Comparison of ENCODE assay signal across 8 cellular contexts in genomic region chr12:106113042-106113441, GRCh38. TPM values are rescaled to one million over a fixed set of nuclear protein-coding genes. Genes with fewer than 3 reads are reported as not detected.
DNase-seq lines count a peak whose midpoint lies in the region; ATAC-seq and TF ChIP-seq lines count a peak whose summit lies in the region.
"Had no signal": no experiment of that assay in that cellular context is flagged by ENCODE, and none has a peak within 500 bp of the region (broad histone marks: within the 10 kb centered on the region; RNA-seq: fewer than 3 reads in every experiment).

No MANE protein-coding gene starts in this region.

- H3K4me1 ChIP-seq in HCT116 (ENCODE audit: control insufficient read depth in 1 of 2, insufficient read depth in 2 of 2, low read length in 2 of 2) (peaks cover 12 to 13% of the 10 kb centered on the region in 2 experiments), Peyer's patch (peaks cover 0 to 19% (median 0%) of the 10 kb centered on the region in 4 donors), esophagus squamous epithelium (peaks cover 14 to 84% (median 50%) of the 10 kb centered on the region in 3 donors)

- BruUV-seq in HCT116 (replicated peaks; lab: Mats Ljungman, UMichigan) (no TSS peak), Calu3 (replicated peaks; lab: Mats Ljungman, UMichigan) (no TSS peak)

- H3K9me3 ChIP-seq in HCT116 (ENCODE audit: control insufficient read depth in 1 of 2, insufficient read depth in 1 of 2, low read depth in 1 of 2, low read length in 2 of 2): no peaks in the 10 kb centered on the region
- no peaks in the 10 kb centered on the region for H3K9me3 ChIP-seq in Peyer's patch
- H3K9me3 ChIP-seq in esophagus squamous epithelium: no peaks in the 10 kb centered on the region

- intact Hi-C loops in HCT116 (cut with micrococcal nuclease): no loop called here
- intact Hi-C loops in esophagus squamous epithelium (cut with DNase I): no loop called here
- intact Hi-C loops in Calu3 (cut with micrococcal nuclease; ENCODE audit: unreplicated experiment): no loop called here

- no peak overlapping the region for H2AFZ ChIP-seq in HCT116 (ENCODE audit: low read depth, low read length, poor library complexity, severe bottlenecking)

- DNase-seq in HCT116 (ENCODE audit: low read depth, low spot score) (peak; percentile 19), Peyer's patch (no peak), esophagus squamous epithelium (lab: John Stamatoyannopoulos, UW) (no peak), Calu3 (no peak), DMS 273 (lab: John Stamatoyannopoulos, UW; ENCODE audit: unreplicated experiment) (no peak), mucosa of gallbladder (ENCODE audit: low spot score) (no peak)
- DNase-seq in stimulated activated CD8-positive, alpha-beta memory T cell treated with anti-CD3 and anti-CD28 coated beads, Interleukin-7, amount 100 ng/mL, for 48 hours (ENCODE audit: extremely low read depth in 1 of 2, low read depth in 1 of 2): peak; percentile 16 to 21
- DNase-seq: stimulated activated CD4-positive, alpha-beta T cell treated with anti-CD3 and anti-CD28 coated beads, Interleukin-4, amount 100 ng/mL, for 24 hours had no signal

- RAD21 ChIA-PET in HCT116 (lab: Charles Lee; ENCODE audit: low non-redundant PET in 1 of 2, low total read pairs in 2 of 2, uncharacterized antibody in 2 of 2, unreplicated experiment in 2 of 2): no interaction called here

- H3K4me1 Mint-ChIP-seq in Calu3 (ENCODE audit: low read depth, unreplicated experiment): peaks cover 12% of the 10 kb centered on the region

- H3K27me3 ChIP-seq in HCT116 (ENCODE audit: insufficient read depth, low read length): no peaks in the 10 kb centered on the region
- no peaks in the 10 kb centered on the region for H3K27me3 ChIP-seq in Peyer's patch
- H3K27me3 ChIP-seq in esophagus squamous epithelium: peaks cover 0 to 75% (median 0%) of the 10 kb centered on the region in 4 donors

- H3K36me3 Mint-ChIP-seq in Calu3 (ENCODE audit: insufficient read depth, unreplicated experiment): no peaks in the 10 kb centered on the region

- H3K4me3 ChIP-seq in HCT116 (replicated peaks in 1 of 2; ENCODE audit: low read depth in 1 of 2, low read length in 2 of 2) (no peak overlapping the region), Peyer's patch (no peak overlapping the region), esophagus squamous epithelium (no peak overlapping the region)

- TF ChIP-seq CTCF in HCT116 (IDR thresholded peaks at IDR 0.05 in 2 of 3, conservative IDR thresholded peaks at IDR 0.05 in 1 of 3; ENCODE audit: borderline replicate concordance in 1 of 3, insufficient read depth in 1 of 3, low read depth in 2 of 3, low read length in 2 of 3) (no peak), Peyer's patch (IDR thresholded peaks at IDR 0.05) (no peak), esophagus squamous epithelium (IDR thresholded peaks at IDR 0.05) (no peak), Calu3 (IDR thresholded peaks at IDR 0.05; ENCODE audit: unreplicated experiment) (no peak)

- H3K9me2 ChIP-seq in HCT116 (ENCODE audit: insufficient read depth): no peaks in the 10 kb centered on the region

- H3K4me3 Mint-ChIP-seq in Calu3 (ENCODE audit: low read depth, unreplicated experiment): no peak overlapping the region

- no peak for TF ChIP-seq POLR2A in HCT116 (IDR thresholded peaks at IDR 0.05; ENCODE audit: borderline replicate concordance, extremely low read depth, insufficient read depth, insufficient read length)
- TF ChIP-seq POLR2A in Peyer's patch (IDR thresholded peaks at IDR 0.05): no peak
- no peak for TF ChIP-seq POLR2A in esophagus squamous epithelium (IDR thresholded peaks at IDR 0.05)

- H3K27ac Mint-ChIP-seq in Calu3 (ENCODE audit: unreplicated experiment): no peak overlapping the region

- H3K27ac ChIP-seq in HCT116 (ENCODE audit: low read depth, low read length) (no peak overlapping the region), Peyer's patch (peak overlapping the region in 3 of 4 donors; percentile 19 to 40 (median 35)), esophagus squamous epithelium (peak overlapping the region; percentile 37 to 85 (median 73))

- H3K36me3 ChIP-seq in HCT116 (ENCODE audit: control insufficient read depth in 1 of 2, insufficient read depth in 2 of 2, low read length in 2 of 2): no peaks in the 10 kb centered on the region
- H3K36me3 ChIP-seq in Peyer's patch: no peaks in the 10 kb centered on the region
- H3K36me3 ChIP-seq in esophagus squamous epithelium: no peaks in the 10 kb centered on the region

- POLR2A ChIA-PET in HCT116 (lab: Charles Lee): no interaction called here

- no peak overlapping the region for H3K9ac ChIP-seq in HCT116 (ENCODE audit: low read length)

- H4K20me1 ChIP-seq in HCT116 (ENCODE audit: insufficient read depth): no peaks in the 10 kb centered on the region

- no peaks in the 10 kb centered on the region for H3K9me3 Mint-ChIP-seq in Calu3 (ENCODE audit: low read depth, unreplicated experiment)

- H3K79me2 ChIP-seq in HCT116 (ENCODE audit: insufficient read depth, low read length): no peaks in the 10 kb centered on the region

- 23 to 38% methylated on average over 6 of the region's 6 CpGs for WGBS in esophagus squamous epithelium, 2 donors

- peak overlapping the region; percentile 19; the same call in 1 of the 2 replicates for H3K4me2 ChIP-seq in HCT116 (ENCODE audit: low read length)

- TF ChIP-seq RAD21 in HCT116 (IDR thresholded peaks at IDR 0.05; ENCODE audit: low read depth): no peak

- ATAC-seq in HCT116: no peak

- H3K27me3 Mint-ChIP-seq in Calu3 (ENCODE audit: unreplicated experiment): no peaks in the 10 kb centered on the region

- CTCF ChIA-PET in HCT116 (lab: Charles Lee) (no interaction called here), Calu3 (lab: Charles Lee) (interaction anchor here (1.0 kb wide), 1 partner anchor 24 kb away, joined by 3 read pairs; no protein-coding TSS in a partner anchor)

TF ChIP-seq in HCT116, 20 proteins besides CTCF, POLR2A, EP300 and RAD21:
- TF ChIP-seq YY1 (IDR thresholded peaks at IDR 0.05; ENCODE audit: extremely low read depth, insufficient replicate concordance, low read depth, low read length): no peak
- 0 out of 2 replicates have a peak, but pooled peaks have one; percentile 42 for TF ChIP-seq CEBPB (IDR thresholded peaks at IDR 0.05; ENCODE audit: low read depth)
- TF ChIP-seq POLR2AphosphoS5 (IDR thresholded peaks at IDR 0.05; ENCODE audit: low read depth, low read length): no peak
- no peak for TF ChIP-seq ATF3 (IDR thresholded peaks at IDR 0.05)
- TF ChIP-seq CBX3 (IDR thresholded peaks at IDR 0.05; ENCODE audit: low read depth): no peak
- peak; percentile 29; the same call in 1 of the 2 replicates for TF ChIP-seq SP1 (IDR thresholded peaks at IDR 0.05; ENCODE audit: low read depth)
- TF ChIP-seq EGR1 (IDR thresholded peaks at IDR 0.05; ENCODE audit: low read depth): peak; percentile 49; the same call in 1 of the 2 replicates
- 0 out of 2 replicates have a peak, but pooled peaks have one; percentile 41 for TF ChIP-seq FOSL1 (IDR thresholded peaks at IDR 0.05; ENCODE audit: low read depth)
- no peak for TF ChIP-seq SRF (IDR thresholded peaks at IDR 0.05; ENCODE audit: low read depth)
- no peak for TF ChIP-seq EZH2 (IDR thresholded peaks at IDR 0.05)
- peak; percentile 47; the same call in 1 of the 2 replicates for TF ChIP-seq JUND (IDR thresholded peaks at IDR 0.05)
- TF ChIP-seq MAX (IDR thresholded peaks at IDR 0.05): no peak

RNA-seq across cellular contexts. Expression of gene NUAK1, which starts 25.7 kb away (rescaled TPM):
- total RNA-seq in HCT116 (2021; ENCODE audit: unreplicated experiment) (7.4 TPM), Peyer's patch (1 to 10 TPM; 2.1 to 7.7 (median 4.6) TPM), esophagus squamous epithelium (1 to 10 TPM; 1.1 to 5.1 (median 2.3) TPM), Calu3 (2022) (8.0 and 14.3 TPM in 2 replicates), mucosa of gallbladder (11.4 TPM)
- 5.9 and 6.2 TPM in 2 replicates for polyA plus RNA-seq in HCT116 (2012)

Comparison
In these comparisons a context has a peak if more than half of its experiments do, and no peak if none do; other contexts are left out.
1. DNase-seq: peak in HCT116 (single experiment) and stimulated activated CD8-positive, alpha-beta memory T cell treated with anti-CD3 and anti-CD28 coated beads, Interleukin-7, amount 100 ng/mL, for 48 hours (2 of 2); none in Peyer's patch (0 of 3), esophagus squamous epithelium (single experiment), Calu3 (single experiment), DMS 273 (single experiment) and mucosa of gallbladder (single experiment).